ENCODE assay signal across 17 cellular contexts in genomic region chr7:91242097-91242846, GRCh38. TPM values are rescaled to one million over a fixed set of nuclear protein-coding genes. Genes with fewer than 3 reads are reported as not detected.
A peak's percentile ranks its signal among the peaks of the same experiment; 100 is the strongest.
DNase-seq lines count a peak whose midpoint lies in the region; TF ChIP-seq lines count a peak whose summit lies in the region.
"Had no signal": no experiment of that assay in that cellular context is flagged by ENCODE, and none has a peak within 500 bp of the region (broad histone marks: within the 10 kb centered on the region; RNA-seq: fewer than 3 reads in every experiment).

No MANE protein-coding gene starts in this region.

- no peak overlapping the region for H3K27ac ChIP-seq in osteoblast (ENCODE audit: low read depth, low read length)
- H3K27ac ChIP-seq: 22Rv1, adrenal gland, tibial artery had no signal

- TF ChIP-seq CTCF in NB4 (IDR thresholded peaks at IDR 0.05; ENCODE audit: low read depth, low read length), result no peak
- no peak for TF ChIP-seq CTCF in epithelial cell of proximal tubule (conservative IDR thresholded peaks at IDR 0.05; ENCODE audit: low read depth, low read length)
- no peak for TF ChIP-seq CTCF in osteoblast (IDR thresholded peaks at IDR 0.05; ENCODE audit: extremely low read depth, low read depth, low read length)

- H3K9me3 ChIP-seq in osteoblast (ENCODE audit: low read depth, low read length), result no peaks in the 10 kb centered on the region
- H3K9me3 ChIP-seq: adrenal gland, tibial artery had no signal

- no peak overlapping the region for H2AFZ ChIP-seq in osteoblast (ENCODE audit: low read length)

- H3K4me3 ChIP-seq in NB4 (ENCODE audit: low read depth, low read length), result no peak overlapping the region
- H3K4me3 ChIP-seq in epithelial cell of proximal tubule (ENCODE audit: low read depth, low read length), result no peak overlapping the region
- H3K4me3 ChIP-seq in osteoblast (ENCODE audit: insufficient read depth, low read length), result no peak overlapping the region
- H3K4me3 ChIP-seq: adrenal gland, tibial artery had no signal

- no peak overlapping the region for H3K4me2 ChIP-seq in osteoblast (ENCODE audit: insufficient read depth, low read length)

- no peak for TF ChIP-seq POLR2A in NB4 (IDR thresholded peaks at IDR 0.05; ENCODE audit: extremely low read depth, insufficient read length)

- H3K36me3 ChIP-seq in osteoblast (ENCODE audit: insufficient read depth, low read length), result no peaks in the 10 kb centered on the region
- H3K36me3 ChIP-seq: adrenal gland, tibial artery had no signal

- H3K4me1 ChIP-seq in osteoblast (ENCODE audit: insufficient read depth, low read length), result peaks cover 34% of the 10 kb centered on the region

- DNase-seq in DMS53 treated with DMSO at 0.1 percent for 48 hours (lab: John Stamatoyannopoulos, UW; ENCODE audit: unreplicated experiment) (peak; percentile 3), DMS53 (lab: John Stamatoyannopoulos, UW) (no peak), NB4 (ENCODE audit: low read depth) (peak; percentile 55), epithelial cell of proximal tubule (ENCODE audit: low read depth) (peak; percentile 63), osteoblast (ENCODE audit: insufficient read length, low spot score, missing footprints) (peak; percentile 69), COLO668 (lab: John Stamatoyannopoulos, UW; ENCODE audit: unreplicated experiment) (no peak), NCI-H128 (lab: John Stamatoyannopoulos, UW; ENCODE audit: unreplicated experiment) (no peak), inferior parietal cortex (ENCODE audit: extremely low spot score) (no peak)
- DNase-seq: activated CD4-positive, alpha-beta T cell treated with anti-CD3 and anti-CD28 coated beads for 4 hours; activated T-cell treated with anti-CD3 and anti-CD28 coated beads, Interleukin-2, amount 50 U/mL, for 48 hours; adrenal gland; hippocampal formation; mammary epithelial cell; NCI-H2107; nucleus accumbens; tibial artery had no signal

- no peaks in the 10 kb centered on the region for H4K20me1 ChIP-seq in osteoblast (ENCODE audit: insufficient read depth, low read length)

- H3K79me2 ChIP-seq in osteoblast (ENCODE audit: insufficient read depth, low read length), result no peaks in the 10 kb centered on the region

- no peaks in the 10 kb centered on the region for H3K27me3 ChIP-seq in osteoblast (ENCODE audit: insufficient read depth, low read length)
- H3K27me3 ChIP-seq: adrenal gland, tibial artery had no signal

RNA-seq across cellular contexts. Expression of gene FZD1, which starts 22.0 kb away (rescaled TPM):
- 4.7 and 5.9 TPM in 2 replicates for total RNA-seq in epithelial cell of proximal tubule
- 40.5 and 45.4 TPM in 2 replicates for total RNA-seq in osteoblast

Comparison
In these comparisons a context has a peak if more than half of its experiments do, and no peak if none do; other contexts are left out.
1. DNase-seq: peak in DMS53 treated with DMSO at 0.1 percent for 48 hours (single experiment), NB4 (single experiment), epithelial cell of proximal tubule (single experiment) and osteoblast (single experiment); none in DMS53 (single experiment), COLO668 (single experiment), NCI-H128 (single experiment) and inferior parietal cortex (single experiment).